In genomic region chr6:27894839-27895762, GRCh38 we compare ENCODE assay signal across 8 cellular contexts. TPM values are rescaled to one million over a fixed set of nuclear protein-coding genes. Genes with fewer than 3 reads are reported as not detected.
DNase-seq lines count a peak whose midpoint lies in the region; ATAC-seq lines count a peak whose summit lies in the region.

No MANE protein-coding gene starts in this region.

- no peaks in the 10 kb centered on the region for H3K9me3 ChIP-seq in CD8-positive, alpha-beta memory T cell (ENCODE audit: low read length)
- no peaks in the 10 kb centered on the region for H3K9me3 ChIP-seq in endocrine pancreas (ENCODE audit: control insufficient read depth, low read length)

- DNase-seq in CD8-positive, alpha-beta memory T cell = peak; percentile 42 to 78 (median 73)
- peak; percentile 82 to 89 for DNase-seq in NCI-H526 (lab: John Stamatoyannopoulos, UW)
- peak; percentile 43 to 62 for DNase-seq in activated CD4-positive, alpha-beta T cell treated with anti-CD3 and anti-CD28 coated beads, Interleukin-2, amount 50 U/mL, for 48 hours
- peak; percentile 88 to 89 for DNase-seq in lung microvascular endothelial cell (ENCODE audit: low read depth in 2 of 2)

- H3K9me3 Mint-ChIP-seq in CD8-positive, alpha-beta memory T cell = peaks cover 0 to 8% (median 0%) of the 10 kb centered on the region in 5 donors
- peaks cover 3% of the 10 kb centered on the region for H3K9me3 Mint-ChIP-seq in stimulated activated memory B cell treated with anti-CD40 and anti-IgM and Interleukin-4, amounts not matched to agents 10 μg/mL and 1 μg/mL and 100 μg/mL, for 72 hours

- CTCF ChIA-PET in CD8-positive, alpha-beta memory T cell (lab: Charles Lee) = interaction anchor here (0.7 to 7.2 kb wide), 34 partner anchors 13 to 1770 kb away, joined by 3 to 229 read pairs (median 4); a partner anchor contains a TSS

- peaks cover 24 to 32% (median 31%) of the 10 kb centered on the region in 3 donors for H3K4me1 Mint-ChIP-seq in CD8-positive, alpha-beta memory T cell
- H3K4me1 Mint-ChIP-seq in stimulated activated memory B cell treated with anti-CD40 and anti-IgM and Interleukin-4, amounts not matched to agents 10 μg/mL and 1 μg/mL and 100 μg/mL, for 72 hours = peaks cover 22% of the 10 kb centered on the region

- H3K9ac ChIP-seq in endocrine pancreas (ENCODE audit: control insufficient read depth, insufficient read depth, low read length) = peak overlapping the region; percentile 63

- H3K4me3 Mint-ChIP-seq in CD8-positive, alpha-beta memory T cell = no peak overlapping the region
- no peak overlapping the region for H3K4me3 Mint-ChIP-seq in stimulated activated memory B cell treated with anti-CD40 and anti-IgM and Interleukin-4, amounts not matched to agents 10 μg/mL and 1 μg/mL and 100 μg/mL, for 72 hours

- POLR2A ChIA-PET in CD8-positive, alpha-beta memory T cell (lab: Charles Lee) = interaction anchor here (0.6 to 8.1 kb wide), 19 partner anchors 26 to 1869 kb away, joined by 3 to 623 read pairs (median 7); partner anchors contain the start of gene ZNF184

- no peak overlapping the region for H3K27ac Mint-ChIP-seq in CD8-positive, alpha-beta memory T cell
- no peak overlapping the region for H3K27ac Mint-ChIP-seq in stimulated activated memory B cell treated with anti-CD40 and anti-IgM and Interleukin-4, amounts not matched to agents 10 μg/mL and 1 μg/mL and 100 μg/mL, for 72 hours

- H3K4me3 ChIP-seq in CD8-positive, alpha-beta memory T cell (ENCODE audit: low read length) = peak overlapping the region; percentile 82
- peak overlapping the region; percentile 74 for H3K4me3 ChIP-seq in endocrine pancreas (ENCODE audit: control insufficient read depth, insufficient read depth, low read length)

- H3K27ac ChIP-seq in CD8-positive, alpha-beta memory T cell (ENCODE audit: low read depth, low read length) = peak overlapping the region; percentile 79

- H3K27me3 ChIP-seq in CD8-positive, alpha-beta memory T cell (ENCODE audit: insufficient read depth, low read length, poor library complexity, severe bottlenecking) = no peaks in the 10 kb centered on the region
- peaks cover 7% of the 10 kb centered on the region for H3K27me3 ChIP-seq in endocrine pancreas (ENCODE audit: control insufficient read depth, insufficient read depth, low read length)

- H3K4me1 ChIP-seq in CD8-positive, alpha-beta memory T cell (ENCODE audit: insufficient read depth, low read length) = peaks cover 17% of the 10 kb centered on the region
- no peaks in the 10 kb centered on the region for H3K4me1 ChIP-seq in endocrine pancreas (ENCODE audit: control insufficient read depth, insufficient read depth, low read length)

- no peaks in the 10 kb centered on the region for H3K36me3 ChIP-seq in CD8-positive, alpha-beta memory T cell (ENCODE audit: insufficient read depth, low read length)
- H3K36me3 ChIP-seq in endocrine pancreas (ENCODE audit: control insufficient read depth, insufficient read depth, low read length) = no peaks in the 10 kb centered on the region

- H3K27me3 Mint-ChIP-seq in CD8-positive, alpha-beta memory T cell = peaks cover 0 to 2% of the 10 kb centered on the region in 2 donors
- no peaks in the 10 kb centered on the region for H3K27me3 Mint-ChIP-seq in stimulated activated memory B cell treated with anti-CD40 and anti-IgM and Interleukin-4, amounts not matched to agents 10 μg/mL and 1 μg/mL and 100 μg/mL, for 72 hours

- ATAC-seq in HG02759 (IDR thresholded peaks at IDR 0.05; ENCODE audit: unreplicated experiment) (peak; percentile 23), HG03460 (IDR thresholded peaks at IDR 0.05; ENCODE audit: unreplicated experiment) (no peak)
- ATAC-seq in stimulated activated memory B cell treated with anti-CD40 and anti-IgM and Interleukin-4, amounts not matched to agents 10 μg/mL and 1 μg/mL and 100 μg/mL, for 72 hours = peak; percentile 44

- peaks cover 0 to 12% (median 0%) of the 10 kb centered on the region in 3 donors for H3K36me3 Mint-ChIP-seq in CD8-positive, alpha-beta memory T cell
- no peaks in the 10 kb centered on the region for H3K36me3 Mint-ChIP-seq in stimulated activated memory B cell treated with anti-CD40 and anti-IgM and Interleukin-4, amounts not matched to agents 10 μg/mL and 1 μg/mL and 100 μg/mL, for 72 hours

RNA-seq across cellular contexts. Expression of gene OR2B2, which starts 17.1 kb away (rescaled TPM):
- not detected for total RNA-seq in CD8-positive, alpha-beta memory T cell
- not detected for polyA plus RNA-seq in CD8-positive, alpha-beta memory T cell
- total RNA-seq in lung microvascular endothelial cell = not detected in 2 replicates
